ENCODE assay signal across 17 cellular contexts in the genomic region with DNA sequence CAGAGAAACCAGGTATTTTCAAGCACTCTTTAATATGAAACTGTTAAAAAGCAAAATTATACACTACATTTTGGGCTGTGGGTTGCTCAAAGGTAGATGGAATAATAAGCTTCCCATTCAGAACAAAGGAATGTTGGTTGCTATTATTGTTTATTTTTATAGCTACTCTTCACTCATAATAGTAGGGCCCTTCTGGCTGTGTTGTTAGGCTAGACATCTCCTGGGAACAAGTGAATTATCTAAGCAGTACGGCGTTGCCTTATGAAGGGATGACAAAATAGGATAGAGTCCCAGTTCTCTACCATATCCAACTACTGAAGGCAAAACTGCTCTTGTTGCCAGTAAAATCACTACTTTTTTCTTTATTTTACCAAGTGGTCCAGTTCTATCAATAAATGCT. TPM values are rescaled to one million over a fixed set of nuclear protein-coding genes. Genes with fewer than 3 reads are reported as not detected.
DNase-seq lines count a peak whose midpoint lies in the region; ATAC-seq and TF ChIP-seq lines count a peak whose summit lies in the region.
"Had no signal": no experiment of that assay in that cellular context is flagged by ENCODE, and none has a peak within 500 bp of the region (broad histone marks: within the 10 kb centered on the region; RNA-seq: fewer than 3 reads in every experiment).

No MANE protein-coding gene starts in this region.

- H3K36me3 Mint-ChIP-seq in MCF 10A (ENCODE audit: insufficient read depth, unreplicated experiment) = no peaks in the 10 kb centered on the region

- ATAC-seq in HG03442 (IDR thresholded peaks at IDR 0.05; ENCODE audit: unreplicated experiment) = no peak

- intact Hi-C loops in MCF 10A (cut with micrococcal nuclease) (no loop called here), breast epithelium (cut with DNase I; ENCODE audit: low total_unique reads) (loop anchor here (5.0 kb wide), 1 partner anchor 575 kb away; no protein-coding TSS in a partner anchor)

- H3K36me3 ChIP-seq in breast epithelium (no peaks in the 10 kb centered on the region), smooth muscle cell (ENCODE audit: low read depth) (peaks cover 1% of the 10 kb centered on the region)
- H3K36me3 ChIP-seq: Peyer's patch had no signal

- H3K4me3 ChIP-seq in breast epithelium (no peak overlapping the region), choroid plexus epithelial cell (ENCODE audit: low read depth, low read length) (no peak overlapping the region), smooth muscle cell (no peak overlapping the region)
- H3K4me3 ChIP-seq: Peyer's patch had no signal

- H3F3A ChIP-seq in smooth muscle cell (ENCODE audit: low read depth) = no peaks in the 10 kb centered on the region

- no TSS peak for BruUV-seq in MCF 10A (replicated peaks; lab: Mats Ljungman, UMichigan)

- peak; percentile 18 for DNase-seq in MCF 10A (ENCODE audit: unreplicated experiment)
- DNase-seq in breast epithelium (ENCODE audit: low spot score in 2 of 2) = no peak
- DNase-seq in LHCN-M2 (ENCODE audit: low read depth) = peak; percentile 52
- peak; percentile 59 for DNase-seq in choroid plexus epithelial cell (ENCODE audit: low read depth)
- no peak for DNase-seq in smooth muscle cell (lab: John Stamatoyannopoulos, UW; ENCODE audit: unreplicated experiment)
- DNase-seq in cerebellum (ENCODE audit: low spot score) = no peak
- DNase-seq in UCSD-AML1 (lab: John Stamatoyannopoulos, UW; ENCODE audit: unreplicated experiment) = no peak
- DNase-seq: Calu3; CD4-positive, alpha-beta T cell; KBM-7; NCI-H146; NCI-H2081; NCI-H510A; NCI-H748 treated with DMSO at 0.1 percent for 48 hours; NK-92 treated with Interleukin-12 subunit alpha and Interleukin-12 subunit beta, amount 100 ng/mL, for 24 hours; Peyer's patch had no signal

- no peak overlapping the region for H3K27ac Mint-ChIP-seq in MCF 10A (ENCODE audit: low read depth, unreplicated experiment)
- H3K27ac Mint-ChIP-seq: CD4-positive, alpha-beta T cell had no signal

- H3K9ac ChIP-seq in smooth muscle cell (ENCODE audit: low read depth) = no peak overlapping the region

- H2AFZ ChIP-seq in smooth muscle cell (ENCODE audit: low read depth) = no peak overlapping the region

- WGBS in smooth muscle cell (ENCODE audit: low lambda C conversion rate) = 72% methylated on average over 2 of the region's 2 CpGs

- no peaks in the 10 kb centered on the region for H3K27me3 Mint-ChIP-seq in MCF 10A (ENCODE audit: insufficient read depth, unreplicated experiment)
- H3K27me3 Mint-ChIP-seq: CD4-positive, alpha-beta T cell had no signal

- no peaks in the 10 kb centered on the region for H3K4me1 Mint-ChIP-seq in MCF 10A (ENCODE audit: insufficient read depth, unreplicated experiment)

- POLR2A ChIA-PET in MCF 10A (lab: Yijun Ruan, JAX) = interaction anchor here (1.1 kb wide), 1 partner anchor 30 kb away, joined by 5 read pairs; no protein-coding TSS in a partner anchor

- H3K9me3 Mint-ChIP-seq in MCF 10A (ENCODE audit: unreplicated experiment) = no peaks in the 10 kb centered on the region

- H3K79me2 ChIP-seq in smooth muscle cell (ENCODE audit: low read depth) = peaks cover 69% of the 10 kb centered on the region

- H3K27ac ChIP-seq in breast epithelium (no peak overlapping the region), smooth muscle cell (ENCODE audit: low read depth) (peak overlapping the region; percentile 5)
- H3K27ac ChIP-seq: Peyer's patch had no signal

- CTCF ChIA-PET in MCF 10A (lab: Yijun Ruan, JAX) = no interaction called here

- H3K9me3 ChIP-seq in breast epithelium (no peaks in the 10 kb centered on the region), smooth muscle cell (replicated peaks; ENCODE audit: low read depth) (no peaks in the 10 kb centered on the region)
- H3K9me3 ChIP-seq: Peyer's patch had no signal

- no peak overlapping the region for H3K4me3 Mint-ChIP-seq in MCF 10A (ENCODE audit: unreplicated experiment)
- H3K4me3 Mint-ChIP-seq: CD4-positive, alpha-beta T cell had no signal

- H3K27me3 ChIP-seq in breast epithelium (no peaks in the 10 kb centered on the region), smooth muscle cell (ENCODE audit: low read depth) (no peaks in the 10 kb centered on the region)
- H3K27me3 ChIP-seq: Peyer's patch had no signal

- H3K4me2 ChIP-seq in smooth muscle cell = no peak overlapping the region

- no peaks in the 10 kb centered on the region for H3K4me1 ChIP-seq in breast epithelium
- peaks cover 27% of the 10 kb centered on the region for H3K4me1 ChIP-seq in smooth muscle cell (ENCODE audit: low read depth)
- H3K4me1 ChIP-seq: Peyer's patch had no signal

- TF ChIP-seq CTCF in MCF 10A (IDR thresholded peaks at IDR 0.05; ENCODE audit: unreplicated experiment) (no peak), breast epithelium (IDR thresholded peaks at IDR 0.05) (no peak), choroid plexus epithelial cell (conservative IDR thresholded peaks at IDR 0.05; ENCODE audit: low read depth, low read length) (no peak), smooth muscle cell (IDR thresholded peaks at IDR 0.05; ENCODE audit: borderline replicate concordance, insufficient read depth, poor library complexity, severe bottlenecking) (no peak)

- H4K20me1 ChIP-seq in smooth muscle cell (ENCODE audit: low read depth) = peaks cover 7% of the 10 kb centered on the region

- no peak for TF ChIP-seq POLR2A in breast epithelium (IDR thresholded peaks at IDR 0.05)

RNA-seq across cellular contexts. Expression of a gene that starts 34.2 kb away (rescaled TPM):
- 34.1 and 44.4 TPM in 2 replicates for total RNA-seq in MCF 10A (2022)
- 10 to 100 TPM in 1 of 3 donors, 1 to 10 TPM in 2; 4.6 to 30.6 (median 8.8) TPM for total RNA-seq in breast epithelium
- total RNA-seq in LHCN-M2 (2014; rRNA removed) = 29.9 and 34.8 TPM in 2 replicates
- 20.1 TPM for polyA plus RNA-seq in LHCN-M2 (2012)
- 295 and 299 TPM in 2 replicates for total RNA-seq in smooth muscle cell
- polyA plus RNA-seq in smooth muscle cell = 46.6 and 46.9 TPM in 2 replicates
- 163 TPM for total RNA-seq in cerebellum
- total RNA-seq: CD4-positive, alpha-beta T cell had no signal

Comparison
In these comparisons a context has a peak if more than half of its experiments do, and no peak if none do; other contexts are left out.
1. DNase-seq: peak in MCF 10A (single experiment), LHCN-M2 (single experiment) and choroid plexus epithelial cell (single experiment); none in breast epithelium (0 of 2), smooth muscle cell (single experiment), cerebellum (single experiment) and UCSD-AML1 (single experiment).